ENCODE assay signal across 14 cellular contexts in the genomic region with DNA sequence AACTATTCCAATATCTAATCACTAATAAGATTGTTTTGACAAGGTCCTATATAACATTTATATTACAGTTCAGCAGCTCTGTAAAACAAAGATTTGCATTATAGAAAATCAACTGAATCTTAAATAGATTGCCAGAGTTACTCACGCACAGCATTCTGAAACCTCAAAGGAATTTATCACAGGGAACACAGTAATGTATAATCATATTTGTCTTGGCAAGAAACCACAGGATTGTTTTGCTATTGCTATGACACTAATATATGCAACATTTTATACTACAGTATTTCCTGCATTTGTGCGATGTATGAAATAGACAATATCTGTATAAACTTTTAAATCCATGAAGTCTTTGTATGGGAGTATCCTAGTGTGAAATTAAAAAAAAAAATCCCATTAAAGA.
DNase-seq lines count a peak whose midpoint lies in the region; ATAC-seq and TF ChIP-seq lines count a peak whose summit lies in the region.
"Had no signal": no experiment of that assay in that cellular context is flagged by ENCODE, and none has a peak within 500 bp of the region (broad histone marks: within the 10 kb centered on the region; RNA-seq: fewer than 3 reads in every experiment).

No MANE protein-coding gene starts in this region.

- no peak for TF ChIP-seq POLR2A in heart left ventricle (IDR thresholded peaks at IDR 0.05)

- no peaks in the 10 kb centered on the region for H3K4me1 ChIP-seq in heart left ventricle

- 39 to 53% (median 44%) methylated on average over 2 of the region's 2 CpGs for WGBS in heart left ventricle, 4 donors

- in situ Hi-C loops in astrocyte of the cerebellum (cut with HindIII; ENCODE audit: low sequenced_read_pairs), result no loop called here

- H3K27me3 ChIP-seq in heart left ventricle, result no peaks in the 10 kb centered on the region

- H3K36me3 ChIP-seq in heart left ventricle, result no peaks in the 10 kb centered on the region

- DNase-seq in A172 (ENCODE audit: low spot score) (peak; percentile 47), HS-27A (ENCODE audit: low read depth) (peak; percentile 71), astrocyte of the cerebellum (ENCODE audit: low read depth) (peak; percentile 86), glomerular endothelial cell (ENCODE audit: extremely low read depth, low read depth, low spot score) (peak; percentile 84), NCI-H2081 (lab: John Stamatoyannopoulos, UW) (no peak), heart left ventricle (no peak)
- DNase-seq in activated naive CD8-positive, alpha-beta T cell treated with anti-CD3 and anti-CD28 coated beads for 36 hours, result no peak
- DNase-seq: activated CD4-positive, CD25-positive, alpha-beta regulatory T cell; AML-193; naive B cell; NCI-H2107; stimulated activated naive CD4-positive, alpha-beta T cell had no signal

- H3K4me3 ChIP-seq in astrocyte of the cerebellum (ENCODE audit: low read depth, low read length) (no peak overlapping the region), heart left ventricle (no peak overlapping the region)

- H3K9me3 Mint-ChIP-seq in activated naive CD8-positive, alpha-beta T cell treated with anti-CD3 and anti-CD28 coated beads for 36 hours, result no peaks in the 10 kb centered on the region
- H3K9me3 Mint-ChIP-seq: dendritic cell treated with granulocyte-macrophage colony-stimulating factor and Interleukin-4, amounts not matched to agents 40 ng/mL and 50 ng/mL, for 4 days; naive B cell had no signal

- peaks cover 3% of the 10 kb centered on the region for H3K4me1 Mint-ChIP-seq in activated naive CD8-positive, alpha-beta T cell treated with anti-CD3 and anti-CD28 coated beads for 36 hours

- H3K27ac ChIP-seq in heart left ventricle, result no peak overlapping the region

- H3K27me3 Mint-ChIP-seq in activated naive CD8-positive, alpha-beta T cell treated with anti-CD3 and anti-CD28 coated beads for 36 hours, result no peaks in the 10 kb centered on the region
- H3K27me3 Mint-ChIP-seq: dendritic cell treated with granulocyte-macrophage colony-stimulating factor and Interleukin-4, amounts not matched to agents 40 ng/mL and 50 ng/mL, for 4 days; naive B cell had no signal

- no peak overlapping the region for H3K4me3 Mint-ChIP-seq in activated naive CD8-positive, alpha-beta T cell treated with anti-CD3 and anti-CD28 coated beads for 36 hours
- H3K4me3 Mint-ChIP-seq: dendritic cell treated with granulocyte-macrophage colony-stimulating factor and Interleukin-4, amounts not matched to agents 40 ng/mL and 50 ng/mL, for 4 days; naive B cell had no signal

- ATAC-seq in GM21526 (IDR thresholded peaks at IDR 0.05; ENCODE audit: low FRiP score, unreplicated experiment) (no peak), heart left ventricle (no peak)

- H3K9me3 ChIP-seq in heart left ventricle, result no peaks in the 10 kb centered on the region

- no peak for TF ChIP-seq CTCF in astrocyte of the cerebellum (IDR thresholded peaks at IDR 0.05; ENCODE audit: low read depth, low read length, missing control alignments)
- no peak for TF ChIP-seq CTCF in heart left ventricle (IDR thresholded peaks at IDR 0.05)

- no peaks in the 10 kb centered on the region for H3K36me3 Mint-ChIP-seq in activated naive CD8-positive, alpha-beta T cell treated with anti-CD3 and anti-CD28 coated beads for 36 hours
- H3K36me3 Mint-ChIP-seq: naive B cell had no signal

- no peak overlapping the region for H3K27ac Mint-ChIP-seq in activated naive CD8-positive, alpha-beta T cell treated with anti-CD3 and anti-CD28 coated beads for 36 hours
- H3K27ac Mint-ChIP-seq: dendritic cell treated with granulocyte-macrophage colony-stimulating factor and Interleukin-4, amounts not matched to agents 40 ng/mL and 50 ng/mL, for 4 days had no signal

- intact Hi-C loops in heart left ventricle (cut with DNase I), result no loop called here

Comparison
In these comparisons a context has a peak if more than half of its experiments do, and no peak if none do; other contexts are left out.
1. DNase-seq: peak in A172 (single experiment), HS-27A (single experiment), astrocyte of the cerebellum (single experiment) and glomerular endothelial cell (single experiment); none in activated naive CD8-positive, alpha-beta T cell treated with anti-CD3 and anti-CD28 coated beads for 36 hours (single experiment), NCI-H2081 (0 of 2) and heart left ventricle (0 of 5).